In genomic region chr12:118308006-118308405, GRCh38 we compare ENCODE assay signal across 8 cellular contexts.
A peak's percentile ranks its signal among the peaks of the same experiment; 100 is the strongest.
DNase-seq lines count a peak whose midpoint lies in the region; ATAC-seq, FAIRE-seq and TF ChIP-seq lines count a peak whose summit lies in the region.
"Not testable (repeated sequence)": the region's sequence is repeated elsewhere in the genome, so short reads cannot be mapped to it uniquely, and the experiment has no call there.

No MANE protein-coding gene starts in this region.

- not testable (repeated sequence) for H3K9me3 ChIP-seq in Loucy (ENCODE audit: insufficient read depth, low read depth, low read length)

- H3K27me3 ChIP-seq in Loucy (ENCODE audit: insufficient read depth, low read length, poor library complexity, severe bottlenecking): not testable (repeated sequence)

- peak; percentile 24 for ATAC-seq in central memory CD8-positive, alpha-beta T cell (replicated peaks; ENCODE audit: extremely low read depth, poor library complexity, severe bottlenecking)

- DNase-seq in AML-193 (lab: John Stamatoyannopoulos, UW) (peak; percentile 47 to 68), RCC 7860 (ENCODE audit: low spot score) (peak; percentile 45), iPS DF 19.7 (ENCODE audit: low read depth, low spot score) (peak; percentile 9)
- DNase-seq in GM18507 (ENCODE audit: extremely low spot score, insufficient read length, low read depth); central memory CD8-positive, alpha-beta T cell (ENCODE audit: low spot score in 2 of 2); osteocyte (ENCODE audit: extremely low spot score, unreplicated experiment): not testable (repeated sequence)
- DNase-seq in activated CD4-positive, alpha-beta T cell treated with anti-CD3 and anti-CD28 coated beads for 48 hours: peak; percentile 22

- not testable (repeated sequence) for H3K27me3 Mint-ChIP-seq in central memory CD8-positive, alpha-beta T cell; osteocyte (ENCODE audit: unreplicated experiment)

- FAIRE-seq in GM18507 (lab: Jason Lieb, UNC): peak; percentile 91
- FAIRE-seq in RCC 7860 (lab: Jason Lieb, UNC): not testable (repeated sequence)

- H3K27ac Mint-ChIP-seq in central memory CD8-positive, alpha-beta T cell (ENCODE audit: low read depth): peak overlapping the region; percentile 22
- H3K27ac Mint-ChIP-seq in osteocyte (ENCODE audit: unreplicated experiment): peak overlapping the region; percentile 88

- H3K4me1 ChIP-seq in Loucy (ENCODE audit: insufficient read depth, low read length, poor library complexity, severe bottlenecking): peaks cover 63% of the 10 kb centered on the region

- H3K36me3 ChIP-seq in Loucy (ENCODE audit: insufficient read depth, low read length): not testable (repeated sequence)

- not testable (repeated sequence) for H2AFZ ChIP-seq in Loucy (ENCODE audit: low read length)

- H3K36me3 Mint-ChIP-seq in central memory CD8-positive, alpha-beta T cell (ENCODE audit: insufficient read depth); osteocyte (ENCODE audit: unreplicated experiment): not testable (repeated sequence)

- peak overlapping the region; percentile 47 for H3K9ac ChIP-seq in Loucy (ENCODE audit: low read depth, low read length, poor library complexity, severe bottlenecking)

- H3K4me2 ChIP-seq in Loucy (ENCODE audit: low read depth, low read length, poor library complexity, severe bottlenecking): peak overlapping the region; percentile 59

- H3K4me3 Mint-ChIP-seq in central memory CD8-positive, alpha-beta T cell; osteocyte (ENCODE audit: unreplicated experiment): not testable (repeated sequence)

- H3K4me3 ChIP-seq in Loucy (ENCODE audit: low read length, poor library complexity, severe bottlenecking): peak overlapping the region; percentile 23

- peaks cover 46% of the 10 kb centered on the region for H3K4me1 Mint-ChIP-seq in central memory CD8-positive, alpha-beta T cell
- peaks cover 37% of the 10 kb centered on the region for H3K4me1 Mint-ChIP-seq in osteocyte (ENCODE audit: unreplicated experiment)

- H4K20me1 ChIP-seq in Loucy (ENCODE audit: insufficient read depth, low read length, poor library complexity, severe bottlenecking): peaks cover 18% of the 10 kb centered on the region

- not testable (repeated sequence) for H3K9me3 Mint-ChIP-seq in central memory CD8-positive, alpha-beta T cell; osteocyte (ENCODE audit: unreplicated experiment)

- peaks cover 99% of the 10 kb centered on the region for H3K79me2 ChIP-seq in Loucy (ENCODE audit: insufficient read depth, low read length)

- not testable (repeated sequence) for H3F3A ChIP-seq in Loucy (ENCODE audit: low read depth)

- H3K9me2 ChIP-seq in Loucy (replicated peaks; ENCODE audit: low read depth, low read length): not testable (repeated sequence)

- TF ChIP-seq CTCF in Loucy (conservative IDR thresholded peaks at IDR 0.05; ENCODE audit: low read length); osteocyte (IDR thresholded peaks at IDR 0.05): not testable (repeated sequence)
